Comparison of ENCODE assay signal across 11 cellular contexts in the genomic region with DNA sequence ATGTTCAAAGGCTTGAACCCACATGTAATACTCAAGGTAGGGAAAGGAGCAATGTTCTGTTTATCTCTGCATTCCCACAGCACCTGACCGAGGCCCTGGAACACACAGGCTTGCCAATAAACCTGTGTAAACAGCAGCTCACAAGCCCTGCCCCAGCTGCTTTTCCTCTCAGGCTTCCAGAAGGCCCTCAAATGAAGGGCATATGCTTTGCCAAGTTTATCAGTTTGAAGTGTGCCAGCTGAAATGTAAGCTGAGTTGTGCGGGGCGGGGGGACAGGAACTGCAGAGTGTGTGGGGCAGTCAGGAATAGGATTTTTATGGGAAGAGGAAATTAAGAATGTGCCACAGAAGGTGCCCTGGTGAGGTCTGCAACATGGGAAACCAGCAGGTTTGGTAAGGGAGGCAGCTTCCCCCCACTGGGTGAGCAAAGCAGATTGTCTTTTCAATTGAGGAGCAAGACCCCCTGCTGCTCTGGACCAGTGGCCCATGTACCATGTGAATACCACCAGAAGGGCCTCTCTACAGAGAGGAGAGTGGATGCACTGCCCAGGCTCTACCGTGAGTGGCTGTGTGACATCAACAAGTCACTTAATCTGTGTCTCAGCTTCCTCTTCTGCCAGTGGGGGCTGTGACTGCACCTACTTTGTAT.
A peak's percentile ranks its signal among the peaks of the same experiment; 100 is the strongest.
DNase-seq lines count a peak whose midpoint lies in the region; ATAC-seq and TF ChIP-seq lines count a peak whose summit lies in the region.
"Had no signal": no experiment of that assay in that cellular context is flagged by ENCODE, and none has a peak within 500 bp of the region (broad histone marks: within the 10 kb centered on the region; RNA-seq: fewer than 3 reads in every experiment).

No MANE protein-coding gene starts in this region.

- no peak overlapping the region for H3K4me2 ChIP-seq in OCI-LY7 (ENCODE audit: low read length)

- no TSS peak for BruUV-seq in OCI-LY7 (replicated peaks; lab: Mats Ljungman, UMichigan)

- H3K9me3 ChIP-seq in left lung (no peaks in the 10 kb centered on the region), OCI-LY7 (ENCODE audit: low read length) (no peaks in the 10 kb centered on the region)
- H3K9me3 ChIP-seq: upper lobe of left lung had no signal

- H3K27me3 ChIP-seq in left lung = peaks cover 0 to 18% of the 10 kb centered on the region in 2 donors
- H3K27me3 ChIP-seq: upper lobe of left lung had no signal

- no peak overlapping the region for H2AFZ ChIP-seq in OCI-LY7 (ENCODE audit: low read length)

- ATAC-seq in left lung (peak; percentile 95), HG02798 (IDR thresholded peaks at IDR 0.05; ENCODE audit: poor library complexity, unreplicated experiment) (no peak)

- intact Hi-C loops in left lung (cut with DNase I) (no loop called here), OCI-LY7 (cut with micrococcal nuclease; ENCODE audit: unreplicated experiment) (no loop called here)

- H4K20me1 ChIP-seq in OCI-LY7 (ENCODE audit: insufficient read depth, low read length) = no peaks in the 10 kb centered on the region

- no peak overlapping the region for H3K4me3 ChIP-seq in left lung
- no peak overlapping the region for H3K4me3 ChIP-seq in OCI-LY7 (ENCODE audit: low read depth, low read length, poor library complexity, severe bottlenecking)
- H3K4me3 ChIP-seq: upper lobe of left lung had no signal

- DNase-seq in DMS 273 treated with DMSO at 0.1 percent for 48 hours (lab: John Stamatoyannopoulos, UW) (peak; percentile 80), NCI-H1694 (lab: John Stamatoyannopoulos, UW) (peak; percentile 66), NCI-H774 (lab: John Stamatoyannopoulos, UW) (peak; percentile 92), left lung (peak in 1 of 2 donors; percentile 64), activated gamma-delta T cell treated with Interleukin-2 at 50 U/mL for 16 hours (no peak), midbrain (lab: John Stamatoyannopoulos, UW) (no peak), OCI-LY7 (ENCODE audit: low spot score) (no peak)
- DNase-seq: activated CD4-positive, alpha-beta T cell treated with anti-CD3 and anti-CD28 coated beads, Interleukin-2, amount 10 ng/mL, durations not matched to agents 7 days and 5 days; KG1 had no signal

- H3K9me2 ChIP-seq in OCI-LY7 (ENCODE audit: insufficient read depth, low read length) = no peaks in the 10 kb centered on the region

- CTCF ChIA-PET in OCI-LY7 (lab: Charles Lee; ENCODE audit: unreplicated experiment) = no interaction called here

- H3K36me3 ChIP-seq in left lung (no peaks in the 10 kb centered on the region), OCI-LY7 (ENCODE audit: insufficient read depth, low read length) (no peaks in the 10 kb centered on the region)
- H3K36me3 ChIP-seq: upper lobe of left lung had no signal

- POLR2A ChIA-PET in OCI-LY7 (lab: Charles Lee) = interaction anchor here (1.2 kb wide), 1 partner anchor 16 kb away, joined by 4 read pairs; no protein-coding TSS in a partner anchor

- H3K27ac ChIP-seq in left lung = no peak overlapping the region
- no peak overlapping the region for H3K27ac ChIP-seq in OCI-LY7 (ENCODE audit: low read depth, low read length, poor library complexity, severe bottlenecking)
- H3K27ac ChIP-seq: upper lobe of left lung had no signal

- no peak for TF ChIP-seq CTCF in left lung (IDR thresholded peaks at IDR 0.05)
- no peak for TF ChIP-seq CTCF in OCI-LY7 (conservative IDR thresholded peaks at IDR 0.05; ENCODE audit: low read length)

- H3K79me2 ChIP-seq in OCI-LY7 (ENCODE audit: insufficient read depth, low read depth, low read length) = no peaks in the 10 kb centered on the region

- H3K4me1 ChIP-seq in left lung = no peaks in the 10 kb centered on the region
- no peaks in the 10 kb centered on the region for H3K4me1 ChIP-seq in OCI-LY7 (ENCODE audit: insufficient read depth, low read length, poor library complexity, severe bottlenecking)

Comparison
In these comparisons a context has a peak if more than half of its experiments do, and no peak if none do; other contexts are left out.
1. DNase-seq: peak in DMS 273 treated with DMSO at 0.1 percent for 48 hours (single experiment), NCI-H1694 (single experiment) and NCI-H774 (single experiment); none in activated gamma-delta T cell treated with Interleukin-2 at 50 U/mL for 16 hours (single experiment), midbrain (single experiment) and OCI-LY7 (single experiment).